15 cellular contexts compared by ENCODE assay signal in the genomic region with DNA sequence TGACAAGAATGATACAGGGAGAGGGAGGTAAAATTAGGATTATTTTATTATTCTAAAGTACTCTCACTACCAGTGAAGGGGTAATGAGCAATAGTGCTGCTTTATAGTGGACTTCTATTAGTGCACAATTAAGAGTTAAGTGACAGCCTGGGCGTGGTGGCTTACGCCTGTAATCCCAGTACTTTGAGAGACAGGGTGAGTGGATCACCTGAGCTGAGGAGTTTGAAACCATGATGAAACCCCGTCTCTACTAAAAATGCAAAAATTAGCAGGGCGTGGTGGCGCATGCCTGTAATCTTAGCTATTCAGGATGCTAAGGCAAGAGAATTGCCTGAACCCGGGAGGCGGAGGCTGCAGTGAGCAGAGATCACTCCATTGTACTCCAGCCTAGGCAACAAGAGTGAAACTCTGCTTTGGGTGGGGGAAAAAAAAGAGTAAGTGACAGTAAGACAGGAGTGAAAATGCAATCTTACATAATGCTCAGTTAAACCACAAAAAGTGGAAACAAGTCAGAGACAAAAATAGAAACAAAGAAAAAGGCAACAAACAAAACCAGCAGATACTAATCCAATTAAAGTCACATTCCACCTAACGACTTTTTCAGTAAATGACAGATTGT.
DNase-seq lines count a peak whose midpoint lies in the region; ATAC-seq and TF ChIP-seq lines count a peak whose summit lies in the region.
"Had no signal": no experiment of that assay in that cellular context is flagged by ENCODE, and none has a peak within 500 bp of the region (broad histone marks: within the 10 kb centered on the region; RNA-seq: fewer than 3 reads in every experiment).

No MANE protein-coding gene starts in this region.

- DNase-seq in GM10266 (ENCODE audit: extremely low spot score): peak; percentile 3
- no peak for DNase-seq in activated CD8-positive, alpha-beta T cell treated with anti-CD3 and anti-CD28 coated beads for 36 hours
- no peak for DNase-seq in HEK293T (ENCODE audit: extremely low spot score)
- DNase-seq in NCI-H2171 (lab: John Stamatoyannopoulos, UW): no peak
- DNase-seq: activated gamma-delta T cell treated with Interleukin-2 at 50 U/mL for 16 hours; endodermal cell; foreskin melanocyte; NCI-H1436; NCI-H446 treated with DMSO at 0.1 percent for 48 hours; stimulated activated naive CD4-positive, alpha-beta T cell treated with Interleukin-2 at 50 U/mL for 16 hours; uterus had no signal

- peaks cover 26% of the 10 kb centered on the region for H3K4me1 Mint-ChIP-seq in activated CD8-positive, alpha-beta T cell treated with anti-CD3 and anti-CD28 coated beads for 36 hours (ENCODE audit: low read depth)
- H3K4me1 Mint-ChIP-seq: endodermal cell had no signal

- ATAC-seq in GM19452 (IDR thresholded peaks at IDR 0.05; ENCODE audit: unreplicated experiment) (peak; percentile 62), HG03432 (IDR thresholded peaks at IDR 0.05; ENCODE audit: unreplicated experiment) (peak; percentile 84), GM21381 (IDR thresholded peaks at IDR 0.05; ENCODE audit: unreplicated experiment) (no peak)
- no peak for ATAC-seq in activated CD8-positive, alpha-beta T cell treated with anti-CD3 and anti-CD28 coated beads for 36 hours
- ATAC-seq: Panc1 had no signal

- CTCF ChIA-PET in activated CD8-positive, alpha-beta T cell treated with anti-CD3 and anti-CD28 coated beads for 36 hours (lab: Charles Lee): no interaction called here
- CTCF ChIA-PET in HEK293T (lab: Yijun Ruan, JAX): no interaction called here

- no peak overlapping the region for H3K4me3 Mint-ChIP-seq in activated CD8-positive, alpha-beta T cell treated with anti-CD3 and anti-CD28 coated beads for 36 hours
- H3K4me3 Mint-ChIP-seq: endodermal cell had no signal

- H3K9me3 Mint-ChIP-seq in activated CD8-positive, alpha-beta T cell treated with anti-CD3 and anti-CD28 coated beads for 36 hours: no peaks in the 10 kb centered on the region
- H3K9me3 Mint-ChIP-seq: endodermal cell had no signal

- TF ChIP-seq CTCF in GM10266 (IDR thresholded peaks at IDR 0.05; ENCODE audit: control insufficient read depth, insufficient read depth, low read depth, missing control alignments): no peak
- no peak for TF ChIP-seq CTCF in activated CD8-positive, alpha-beta T cell treated with anti-CD3 and anti-CD28 coated beads for 36 hours (IDR thresholded peaks at IDR 0.05)

- peaks cover 24% of the 10 kb centered on the region for H3K36me3 Mint-ChIP-seq in activated CD8-positive, alpha-beta T cell treated with anti-CD3 and anti-CD28 coated beads for 36 hours (ENCODE audit: low read depth)

- POLR2A ChIA-PET in activated CD8-positive, alpha-beta T cell treated with anti-CD3 and anti-CD28 coated beads for 36 hours (lab: Charles Lee): no interaction called here
- POLR2A ChIA-PET in HEK293T (lab: Yijun Ruan, JAX): no interaction called here

- peak overlapping the region; percentile 57 for H3K27ac Mint-ChIP-seq in activated CD8-positive, alpha-beta T cell treated with anti-CD3 and anti-CD28 coated beads for 36 hours
- H3K27ac Mint-ChIP-seq: endodermal cell had no signal

- H3K27me3 Mint-ChIP-seq in activated CD8-positive, alpha-beta T cell treated with anti-CD3 and anti-CD28 coated beads for 36 hours: no peaks in the 10 kb centered on the region

- intact Hi-C loops in activated CD8-positive, alpha-beta T cell treated with anti-CD3 and anti-CD28 coated beads for 36 hours (cut with micrococcal nuclease): no loop called here

TF ChIP-seq in HEK293T, 16 proteins besides CTCF, POLR2A, EP300 and RAD21:
- no peak for TF ChIP-seq CTBP1 (IDR thresholded peaks at IDR 0.05; ENCODE audit: borderline replicate concordance)
- TF ChIP-seq ELF4 (IDR thresholded peaks at IDR 0.05): no peak
- no peak for TF ChIP-seq FOXA1 (IDR thresholded peaks at IDR 0.05)
- no peak for TF ChIP-seq SUZ12 (IDR thresholded peaks at IDR 0.05)
- TF ChIP-seq FOXM1 (IDR thresholded peaks at IDR 0.05; ENCODE audit: borderline replicate concordance): no peak
- TF ChIP-seq SP1 (IDR thresholded peaks at IDR 0.05): no peak
- TF ChIP-seq TARDBP (IDR thresholded peaks at IDR 0.05): no peak
- TF ChIP-seq L3MBTL2 (conservative IDR thresholded peaks at IDR 0.05): no peak
- TF ChIP-seq FOXK2 (IDR thresholded peaks at IDR 0.05): no peak
- no peak for TF ChIP-seq BHLHE40 (IDR thresholded peaks at IDR 0.05; ENCODE audit: borderline replicate concordance)
- no peak for TF ChIP-seq LEF1 (IDR thresholded peaks at IDR 0.05; ENCODE audit: borderline replicate concordance)
- TF ChIP-seq, protein P1, sequence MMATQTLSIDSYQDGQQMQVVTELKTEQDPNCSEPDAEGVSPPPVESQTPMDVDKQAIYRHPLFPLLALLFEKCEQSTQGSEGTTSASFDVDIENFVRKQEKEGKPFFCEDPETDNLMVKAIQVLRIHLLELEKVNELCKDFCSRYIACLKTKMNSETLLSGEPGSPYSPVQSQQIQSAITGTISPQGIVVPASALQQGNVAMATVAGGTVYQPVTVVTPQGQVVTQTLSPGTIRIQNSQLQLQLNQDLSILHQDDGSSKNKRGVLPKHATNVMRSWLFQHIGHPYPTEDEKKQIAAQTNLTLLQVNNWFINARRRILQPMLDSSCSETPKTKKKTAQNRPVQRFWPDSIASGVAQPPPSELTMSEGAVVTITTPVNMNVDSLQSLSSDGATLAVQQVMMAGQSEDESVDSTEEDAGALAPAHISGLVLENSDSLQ (IDR thresholded peaks at IDR 0.05): no peak
- TF ChIP-seq ARNT (IDR thresholded peaks at IDR 0.05): no peak
- no peak for TF ChIP-seq NFRKB (IDR thresholded peaks at IDR 0.05)
- no peak for TF ChIP-seq HDGF (IDR thresholded peaks at IDR 0.05; ENCODE audit: borderline replicate concordance)
TF ChIP-seq in HEK293T: peak in this region for 0.

Comparison
In these comparisons a context has a peak if more than half of its experiments do, and no peak if none do; other contexts are left out.
1. ATAC-seq: peak in GM19452 (single experiment) and HG03432 (single experiment); none in activated CD8-positive, alpha-beta T cell treated with anti-CD3 and anti-CD28 coated beads for 36 hours (single experiment) and GM21381 (single experiment).